1 cellular context compared by ENCODE assay signal in the genomic region with DNA sequence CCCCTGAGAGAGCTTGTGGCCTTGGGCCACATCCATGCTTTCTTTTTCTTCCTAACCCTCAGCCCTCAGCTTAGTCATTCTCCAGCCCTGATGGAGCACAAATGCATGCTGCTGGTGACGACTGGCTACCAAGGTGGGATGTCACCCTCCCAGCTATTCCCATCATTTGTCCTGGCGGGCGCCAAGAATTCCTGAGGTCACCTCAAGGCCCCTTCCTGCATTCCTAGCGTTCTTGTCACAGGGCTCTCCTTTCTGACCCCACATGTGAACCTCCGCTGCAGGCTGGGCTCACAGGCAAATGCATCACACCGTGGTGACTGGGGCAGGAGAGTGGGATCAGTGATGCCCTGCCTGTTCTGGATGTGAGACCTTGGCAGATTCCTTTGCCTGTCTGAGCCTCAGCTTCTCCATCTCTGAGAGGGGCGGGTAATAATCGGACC.
TF ChIP-seq lines count a peak whose summit lies in the region.

No MANE protein-coding gene starts in this region.

TF ChIP-seq in HepG2, 621 proteins besides CTCF, POLR2A, EP300 and RAD21 (continued from another document):
- TF ChIP-seq ZBTB40 (IDR thresholded peaks at IDR 0.05) (no peak), ZBTB40 (CRISPR knock-in tag; IDR thresholded peaks at IDR 0.05) (no peak), ZNF333 (CRISPR knock-in tag; IDR thresholded peaks at IDR 0.05; ENCODE audit: borderline replicate concordance) (no peak), ZNF567 (CRISPR knock-in tag; IDR thresholded peaks at IDR 0.05; ENCODE audit: borderline replicate concordance) (no peak)
- TF ChIP-seq, protein P1, sequence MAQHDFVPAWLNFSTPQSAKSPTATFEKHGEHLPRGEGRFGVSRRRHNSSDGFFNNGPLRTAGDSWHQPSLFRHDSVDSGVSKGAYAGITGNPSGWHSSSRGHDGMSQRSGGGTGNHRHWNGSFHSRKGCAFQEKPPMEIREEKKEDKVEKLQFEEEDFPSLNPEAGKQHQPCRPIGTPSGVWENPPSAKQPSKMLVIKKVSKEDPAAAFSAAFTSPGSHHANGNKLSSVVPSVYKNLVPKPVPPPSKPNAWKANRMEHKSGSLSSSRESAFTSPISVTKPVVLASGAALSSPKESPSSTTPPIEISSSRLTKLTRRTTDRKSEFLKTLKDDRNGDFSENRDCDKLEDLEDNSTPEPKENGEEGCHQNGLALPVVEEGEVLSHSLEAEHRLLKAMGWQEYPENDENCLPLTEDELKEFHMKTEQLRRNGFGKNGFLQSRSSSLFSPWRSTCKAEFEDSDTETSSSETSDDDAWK (CRISPR knock-in tag; IDR thresholded peaks at IDR 0.05): no peak
